ENCODE assay signal across 21 cellular contexts in genomic region chr1:117760069-117760468, GRCh38.
DNase-seq lines count a peak whose midpoint lies in the region; ATAC-seq and TF ChIP-seq lines count a peak whose summit lies in the region.
"Had no signal": no experiment of that assay in that cellular context is flagged by ENCODE, and none has a peak within 500 bp of the region (broad histone marks: within the 10 kb centered on the region; RNA-seq: fewer than 3 reads in every experiment).

No MANE protein-coding gene starts in this region.

- no peaks in the 10 kb centered on the region; the same call in 1 of the 2 replicates for H3K9me2 ChIP-seq in GM23338 (ENCODE audit: insufficient read depth)

- no peaks in the 10 kb centered on the region for H3K79me2 ChIP-seq in GM23338 (replicated peaks; ENCODE audit: insufficient read depth)

- peaks cover 21% of the 10 kb centered on the region for H3K4me1 ChIP-seq in GM23338 (ENCODE audit: insufficient read depth)
- peaks cover 0 to 15% (median 11%) of the 10 kb centered on the region in 4 donors for H3K4me1 ChIP-seq in stomach

- TF ChIP-seq CTCF in GM23338 (conservative IDR thresholded peaks at IDR 0.05; ENCODE audit: low read depth in 2 of 2) (no peak), stomach (IDR thresholded peaks at IDR 0.05) (no peak)

- intact Hi-C loops in stomach (cut with DNase I; ENCODE audit: low total_unique reads): no loop called here

- no peaks in the 10 kb centered on the region for H3K36me3 ChIP-seq in GM23338 (ENCODE audit: insufficient read depth)
- H3K36me3 ChIP-seq in stomach: no peaks in the 10 kb centered on the region
- H3K36me3 ChIP-seq: SJSA1 had no signal

- no peaks in the 10 kb centered on the region for H3K9me3 ChIP-seq in stomach
- H3K9me3 ChIP-seq: SJSA1 had no signal

- H3K27me3 ChIP-seq in GM23338 (ENCODE audit: insufficient read depth) (no peaks in the 10 kb centered on the region), stomach (no peaks in the 10 kb centered on the region)
- H3K27me3 ChIP-seq: SJSA1 had no signal

- peaks cover 9% of the 10 kb centered on the region; the same call in 1 of the 3 replicates for H3K9me3 Mint-ChIP-seq in GM23338
- H3K9me3 Mint-ChIP-seq: CD4-positive, alpha-beta T cell had no signal

- no peak for ATAC-seq in GM23338
- ATAC-seq: HCT116, HepG2 had no signal

- no peak overlapping the region for H3K27ac ChIP-seq in GM23338 (ENCODE audit: low read depth)
- peak overlapping the region in 2 of 5 donors; percentile 29 to 43 for H3K27ac ChIP-seq in stomach
- H3K27ac ChIP-seq: PC-9, SJSA1 had no signal

- H3K4me1 Mint-ChIP-seq in GM23338: peaks cover 26% of the 10 kb centered on the region

- no peak for TF ChIP-seq POLR2A in stomach (IDR thresholded peaks at IDR 0.05)

- peak overlapping the region; percentile 89; the same call in 1 of the 2 replicates for H2AFZ ChIP-seq in GM23338
- H2AFZ ChIP-seq: PC-9 had no signal

- H3K27me3 Mint-ChIP-seq in GM23338 (ENCODE audit: insufficient read depth, low read depth, poor library complexity): peaks cover 8% of the 10 kb centered on the region

- no peaks in the 10 kb centered on the region for H4K20me1 ChIP-seq in GM23338 (replicated peaks; ENCODE audit: insufficient read depth)

- H3K27ac Mint-ChIP-seq in GM23338: no peak overlapping the region
- H3K27ac Mint-ChIP-seq: CD4-positive, alpha-beta T cell had no signal

- H3K4me3 Mint-ChIP-seq in GM23338: no peak overlapping the region
- H3K4me3 Mint-ChIP-seq: CD4-positive, alpha-beta T cell had no signal

- 17 to 77% (median 31%) methylated on average over 1 of the region's 1 CpG for WGBS in stomach, 5 donors

- DNase-seq in NCI-H2107 treated with DMSO at 0.1 percent for 48 hours (lab: John Stamatoyannopoulos, UW; ENCODE audit: unreplicated experiment) (peak; percentile 62), NCI-H2107 (lab: John Stamatoyannopoulos, UW) (no peak), GM23338 (ENCODE audit: low spot score) (no peak), NCI-H2171 (lab: John Stamatoyannopoulos, UW) (peak; percentile 22), kidney tubule cell (ENCODE audit: low spot score) (peak; percentile 48), stomach (no peak)
- no peak for DNase-seq in stimulated activated CD4-positive, alpha-beta T cell treated with anti-CD3 and anti-CD28 coated beads, Interleukin-2, amount 100 ng/mL, for 48 hours
- DNase-seq: CD4-positive, alpha-beta T cell; DMS79 treated with DMSO at 0.1 percent for 48 hours; GF-D8; NCI-H1417 treated with DMSO at 0.1 percent for 48 hours; NCI-H187 treated with DMSO at 0.1 percent for 48 hours; NCI-H524 treated with DMSO at 0.1 percent for 48 hours; Right ventricle myocardium superior; RPMI8226; T-helper 2 cell had no signal

- H3K36me3 Mint-ChIP-seq in GM23338 (ENCODE audit: low read depth): no peaks in the 10 kb centered on the region

- H3K4me3 ChIP-seq in GM23338 (no peak overlapping the region), stomach (no peak overlapping the region)
- H3K4me3 ChIP-seq: K562, PC-9, SJSA1 had no signal

- no peak overlapping the region for H3K4me2 ChIP-seq in GM23338
- H3K4me2 ChIP-seq: PC-9 had no signal

- no peak for TF ChIP-seq EP300 in stomach (IDR thresholded peaks at IDR 0.05)

- no peaks in the 10 kb centered on the region for H3F3A ChIP-seq in GM23338 (replicated peaks; ENCODE audit: low read depth)

TF ChIP-seq in GM23338, 12 proteins besides CTCF, POLR2A, EP300 and RAD21:
- TF ChIP-seq NANOG (IDR thresholded peaks at IDR 0.05; ENCODE audit: borderline replicate concordance) (no peak), CREB1 (CRISPR knock-in tag; IDR thresholded peaks at IDR 0.05; ENCODE audit: low read depth) (no peak), ZNF331 (CRISPR knock-in tag; IDR thresholded peaks at IDR 0.05; ENCODE audit: low read depth) (no peak), ETS1 (IDR thresholded peaks at IDR 0.05) (no peak), JUNB (IDR thresholded peaks at IDR 0.05; ENCODE audit: unreplicated experiment) (no peak), EZH2phosphoT487 (IDR thresholded peaks at IDR 0.05; ENCODE audit: unreplicated experiment) (no peak)

Comparison
In these comparisons a context has a peak if more than half of its experiments do, and no peak if none do; other contexts are left out.
1. DNase-seq: peak in NCI-H2107 treated with DMSO at 0.1 percent for 48 hours (single experiment), NCI-H2171 (single experiment) and kidney tubule cell (single experiment); none in NCI-H2107 (single experiment), GM23338 (single experiment), stomach (single experiment) and stimulated activated CD4-positive, alpha-beta T cell treated with anti-CD3 and anti-CD28 coated beads, Interleukin-2, amount 100 ng/mL, for 48 hours (0 of 2).